ENCODE assay signal across 19 cellular contexts in the genomic region with DNA sequence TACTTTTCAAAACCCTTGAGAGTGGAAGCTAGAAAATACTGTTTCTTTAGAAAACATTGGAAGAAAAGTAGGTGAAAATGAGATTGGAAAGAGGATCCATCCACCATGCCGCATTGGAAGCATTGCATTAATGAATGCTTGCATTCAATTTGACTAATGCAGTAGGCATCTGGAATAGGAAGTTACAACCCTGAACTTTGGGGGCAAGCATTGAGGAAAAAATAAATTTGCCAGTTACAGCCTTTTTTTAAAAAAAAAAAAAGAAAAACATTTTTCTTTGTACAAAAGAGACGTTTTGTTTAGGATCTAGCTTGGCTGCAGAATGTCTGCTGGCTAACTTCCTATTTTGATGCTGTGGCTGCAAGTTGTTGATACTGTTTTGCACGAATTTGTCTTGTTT.
"Had no signal": no experiment of that assay in that cellular context is flagged by ENCODE, and none has a peak within 500 bp of the region (broad histone marks: within the 10 kb centered on the region; RNA-seq: fewer than 3 reads in every experiment).

No MANE protein-coding gene starts in this region.

- H3K27ac ChIP-seq: breast epithelium, left ventricle myocardium inferior, psoas muscle had no signal

- H3K4me3 Mint-ChIP-seq: activated naive CD8-positive, alpha-beta T cell treated with anti-CD3 and anti-CD28 coated beads, Interleukin-2, amount 10 ng/mL, durations not matched to agents 7 days and 5 days; activated T-helper 1 cell treated with anti-CD3 and anti-CD28 coated beads, Interleukin-12 subunit alpha, Interleukin-12 subunit beta, Interleukin-2, Interleukin-4 antibody, amounts not matched to agents 30 ng/mL and 10 ng/mL and 1 ng/mL, durations not matched to agents 14 hours and 24 hours and 36 hours; dendritic cell treated with granulocyte-macrophage colony-stimulating factor and Interleukin-4, amounts not matched to agents 40 ng/mL and 50 ng/mL, for 4 days; memory B cell; natural killer cell; stimulated activated naive CD8-positive, alpha-beta T cell treated with anti-CD3 and anti-CD28 coated beads, Interleukin-15, amount 100 ng/mL, for 72 hours; type B pancreatic cell had no signal

- H3K4me3 ChIP-seq: breast epithelium, left ventricle myocardium inferior, psoas muscle had no signal

- H3K36me3 Mint-ChIP-seq: natural killer cell had no signal

- H3K4me1 ChIP-seq: breast epithelium had no signal

- H3K36me3 ChIP-seq: breast epithelium, left ventricle myocardium inferior had no signal

- H3K9me3 ChIP-seq: breast epithelium, left ventricle myocardium inferior, psoas muscle had no signal

- H3K27me3 ChIP-seq: breast epithelium had no signal

- H3K9me3 Mint-ChIP-seq: activated naive CD8-positive, alpha-beta T cell treated with anti-CD3 and anti-CD28 coated beads, Interleukin-2, amount 10 ng/mL, durations not matched to agents 7 days and 5 days; activated T-helper 1 cell treated with anti-CD3 and anti-CD28 coated beads, Interleukin-12 subunit alpha, Interleukin-12 subunit beta, Interleukin-2, Interleukin-4 antibody, amounts not matched to agents 30 ng/mL and 10 ng/mL and 1 ng/mL, durations not matched to agents 14 hours and 24 hours and 36 hours; dendritic cell treated with granulocyte-macrophage colony-stimulating factor and Interleukin-4, amounts not matched to agents 40 ng/mL and 50 ng/mL, for 4 days; memory B cell; natural killer cell; stimulated activated naive CD8-positive, alpha-beta T cell treated with anti-CD3 and anti-CD28 coated beads, Interleukin-15, amount 100 ng/mL, for 72 hours; type B pancreatic cell had no signal

- ATAC-seq: natural killer cell; psoas muscle; sciatic nerve; stimulated activated naive CD8-positive, alpha-beta T cell treated with anti-CD3 and anti-CD28 coated beads, Interleukin-15, amount 100 ng/mL, for 72 hours had no signal

- H3K27ac Mint-ChIP-seq: activated naive CD8-positive, alpha-beta T cell treated with anti-CD3 and anti-CD28 coated beads, Interleukin-2, amount 10 ng/mL, durations not matched to agents 7 days and 5 days; activated T-helper 1 cell treated with anti-CD3 and anti-CD28 coated beads, Interleukin-12 subunit alpha, Interleukin-12 subunit beta, Interleukin-2, Interleukin-4 antibody, amounts not matched to agents 30 ng/mL and 10 ng/mL and 1 ng/mL, durations not matched to agents 14 hours and 24 hours and 36 hours; dendritic cell treated with granulocyte-macrophage colony-stimulating factor and Interleukin-4, amounts not matched to agents 40 ng/mL and 50 ng/mL, for 4 days; memory B cell; natural killer cell; stimulated activated naive CD8-positive, alpha-beta T cell treated with anti-CD3 and anti-CD28 coated beads, Interleukin-15, amount 100 ng/mL, for 72 hours; type B pancreatic cell had no signal

- H3K4me1 Mint-ChIP-seq: stimulated activated naive CD8-positive, alpha-beta T cell treated with anti-CD3 and anti-CD28 coated beads, Interleukin-15, amount 100 ng/mL, for 72 hours had no signal

- DNase-seq: activated CD4-positive, alpha-beta T cell treated with anti-CD3 and anti-CD28 coated beads, Interleukin-2, amount 50 U/mL, for 1 hour; activated CD4-positive, CD25-positive, alpha-beta regulatory T cell; activated CD8-positive, alpha-beta memory T cell treated with anti-CD3 and anti-CD28 coated beads for 24 hours; activated naive CD4-positive, alpha-beta T cell; activated naive CD8-positive, alpha-beta T cell treated with anti-CD3 and anti-CD28 coated beads, Interleukin-2, amount 10 ng/mL, durations not matched to agents 7 days and 5 days; aorta; foreskin fibroblast; glutamatergic neuron; left ventricle myocardium inferior; natural killer cell; psoas muscle; stimulated activated CD4-positive, alpha-beta T cell treated with anti-CD3 and anti-CD28 coated beads, Interleukin-1b, Interleukin-23, amount 100 ng/mL, for 48 hours; stimulated activated naive CD8-positive, alpha-beta T cell treated with anti-CD3 and anti-CD28 coated beads, Interleukin-15, amount 100 ng/mL, for 72 hours had no signal

- H3K27me3 Mint-ChIP-seq: activated naive CD8-positive, alpha-beta T cell treated with anti-CD3 and anti-CD28 coated beads, Interleukin-2, amount 10 ng/mL, durations not matched to agents 7 days and 5 days; dendritic cell treated with granulocyte-macrophage colony-stimulating factor and Interleukin-4, amounts not matched to agents 40 ng/mL and 50 ng/mL, for 4 days; memory B cell; stimulated activated naive CD8-positive, alpha-beta T cell treated with anti-CD3 and anti-CD28 coated beads, Interleukin-15, amount 100 ng/mL, for 72 hours; type B pancreatic cell had no signal
